Comparison of ENCODE assay signal across 18 cellular contexts in genomic region chr3:153111056-153111455, GRCh38.
"Had no signal": no experiment of that assay in that cellular context is flagged by ENCODE, and none has a peak within 500 bp of the region (broad histone marks: within the 10 kb centered on the region; RNA-seq: fewer than 3 reads in every experiment).

No MANE protein-coding gene starts in this region.

- H3K36me3 ChIP-seq: colonic mucosa, right lobe of liver, spleen had no signal

- H3K79me2 ChIP-seq: parathyroid adenoma had no signal

- H3K4me1 ChIP-seq: colonic mucosa, parathyroid adenoma, psoas muscle, right lobe of liver, spleen had no signal

- H3K4me3 ChIP-seq: colonic mucosa, psoas muscle, right lobe of liver, spleen had no signal

- H3K9me3 ChIP-seq: colonic mucosa, psoas muscle, right lobe of liver, spleen had no signal

- H3K27ac ChIP-seq: colonic mucosa, parathyroid adenoma, psoas muscle, right lobe of liver, spleen had no signal

- DNase-seq: cerebellar nuclear complex; colonic mucosa; dermis blood vessel endothelial cell; foreskin melanocyte; head of caudate nucleus; hippocampal formation; kidney glomerular epithelial cell; naive thymus-derived CD4-positive, alpha-beta T cell; nephron progenitor cell; psoas muscle; retina; right lobe of liver; spleen; stimulated activated CD4-positive, alpha-beta T cell treated with anti-CD3 and anti-CD28 coated beads, Interleukin-15, amount 100 ng/mL, for 24 hours; stimulated activated CD4-positive, alpha-beta T cell treated with anti-CD3 and anti-CD28 coated beads, Interleukin-1b, Interleukin-23, amount 100 ng/mL, for 48 hours; stimulated activated CD4-positive, alpha-beta T cell treated with anti-CD3 and anti-CD28 coated beads, Interleukin-4, amount 100 ng/mL, for 4 hours; stimulated activated naive CD4-positive, alpha-beta T cell had no signal

- H3K9ac ChIP-seq: parathyroid adenoma had no signal

- H2AFZ ChIP-seq: parathyroid adenoma had no signal

- ATAC-seq: naive thymus-derived CD4-positive, alpha-beta T cell; psoas muscle; right lobe of liver had no signal

- H3K27me3 ChIP-seq: colonic mucosa, right lobe of liver had no signal
